ENCODE assay signal across 9 cellular contexts in the genomic region with DNA sequence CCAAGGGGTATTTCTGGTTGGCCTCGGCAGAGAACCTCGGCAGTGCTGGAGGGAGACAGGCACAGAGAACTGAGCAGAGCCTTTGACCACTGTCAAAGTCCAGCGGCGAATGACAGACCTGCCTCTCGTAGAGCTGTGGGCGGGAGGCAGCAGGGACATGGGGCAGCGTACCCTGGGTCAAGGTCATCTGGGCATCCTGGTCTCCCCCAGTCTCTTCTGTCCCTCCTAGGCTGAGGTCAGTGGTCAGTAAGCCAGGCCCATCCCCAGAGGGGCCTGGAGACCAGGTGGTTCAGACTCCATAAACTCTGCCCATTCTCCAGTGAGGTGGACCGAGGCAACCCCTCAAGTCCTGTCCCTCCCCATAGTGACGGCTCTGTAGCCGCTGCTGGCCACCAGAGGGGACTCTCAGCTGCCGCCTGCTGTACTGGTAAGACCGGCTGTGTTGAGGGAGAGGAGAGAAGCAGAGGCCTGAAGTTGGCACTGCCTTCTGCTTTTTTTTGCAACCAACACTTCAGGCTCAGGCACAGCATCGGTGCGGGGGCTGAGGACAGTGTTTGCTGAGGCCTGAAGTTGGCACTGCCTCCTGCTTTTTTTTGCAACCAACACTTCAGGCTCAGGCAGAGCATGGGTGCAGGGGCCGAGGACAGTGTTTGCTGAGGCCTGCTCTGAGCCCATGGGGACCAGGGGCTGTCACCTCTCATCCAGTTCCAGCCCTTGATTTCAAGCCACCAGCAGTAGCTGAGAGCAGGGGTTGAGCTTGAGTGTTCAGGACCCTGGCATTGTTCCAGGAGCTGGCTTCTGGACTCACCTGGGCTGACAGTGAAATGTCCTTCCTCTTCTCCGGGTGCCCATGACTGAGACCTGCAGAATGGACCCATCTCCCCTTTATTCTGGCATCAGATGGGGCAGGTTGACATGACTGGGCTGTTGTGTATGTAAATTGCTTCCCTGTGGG. TPM values are rescaled to one million over a fixed set of nuclear protein-coding genes. Genes with fewer than 3 reads are reported as not detected.
DNase-seq lines count a peak whose midpoint lies in the region; ATAC-seq and TF ChIP-seq lines count a peak whose summit lies in the region.
"Had no signal": no experiment of that assay in that cellular context is flagged by ENCODE, and none has a peak within 500 bp of the region (broad histone marks: within the 10 kb centered on the region; RNA-seq: fewer than 3 reads in every experiment).

A gene with protein sequence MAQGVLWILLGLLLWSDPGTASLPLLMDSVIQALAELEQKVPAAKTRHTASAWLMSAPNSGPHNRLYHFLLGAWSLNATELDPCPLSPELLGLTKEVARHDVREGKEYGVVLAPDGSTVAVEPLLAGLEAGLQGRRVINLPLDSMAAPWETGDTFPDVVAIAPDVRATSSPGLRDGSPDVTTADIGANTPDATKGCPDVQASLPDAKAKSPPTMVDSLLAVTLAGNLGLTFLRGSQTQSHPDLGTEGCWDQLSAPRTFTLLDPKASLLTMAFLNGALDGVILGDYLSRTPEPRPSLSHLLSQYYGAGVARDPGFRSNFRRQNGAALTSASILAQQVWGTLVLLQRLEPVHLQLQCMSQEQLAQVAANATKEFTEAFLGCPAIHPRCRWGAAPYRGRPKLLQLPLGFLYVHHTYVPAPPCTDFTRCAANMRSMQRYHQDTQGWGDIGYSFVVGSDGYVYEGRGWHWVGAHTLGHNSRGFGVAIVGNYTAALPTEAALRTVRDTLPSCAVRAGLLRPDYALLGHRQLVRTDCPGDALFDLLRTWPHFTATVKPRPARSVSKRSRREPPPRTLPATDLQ (minus strand): TSS at position 111 of the 955 bp plus-strand sequence. CDS start 130 bp downstream, outside the sequence.

- ATAC-seq in HCT116 (peak; percentile 49; the same call in 1 of the 2 replicates), HG02885 (IDR thresholded peaks at IDR 0.05; ENCODE audit: poor library complexity, unreplicated experiment) (no peak)

- H4K20me1 ChIP-seq in HCT116 (ENCODE audit: insufficient read depth): no peaks in the 10 kb centered on the region

- H3K27me3 ChIP-seq in HCT116 (ENCODE audit: insufficient read depth, low read length): no peaks in the 10 kb centered on the region
- H3K27me3 ChIP-seq: Peyer's patch had no signal

- CTCF ChIA-PET in HCT116 (lab: Charles Lee): interaction anchor here (1.4 kb wide), 1 partner anchor 76 kb away, joined by 5 read pairs; no protein-coding TSS in a partner anchor

- H3K9ac ChIP-seq in HCT116 (ENCODE audit: low read length): no peak within 1 kb of the TSS

- peak; percentile 52 for TF ChIP-seq RAD21 in HCT116 (IDR thresholded peaks at IDR 0.05; ENCODE audit: low read depth)

- H3K9me3 ChIP-seq in HCT116 (ENCODE audit: control insufficient read depth in 1 of 2, insufficient read depth in 1 of 2, low read depth in 1 of 2, low read length in 2 of 2): no peaks in the 10 kb centered on the region
- H3K9me3 ChIP-seq: Peyer's patch had no signal

- DNase-seq in CD1c-positive myeloid dendritic cell (ENCODE audit: extremely low spot score) (peak; percentile 39), HCT116 (ENCODE audit: low read depth, low spot score) (no peak), amygdala (lab: John Stamatoyannopoulos, UW) (peak in 36 of 56 donors; percentile 1 to 68 (median 30)), medulla oblongata (ENCODE audit: extremely low spot score) (peak; percentile 8), AG08396 (ENCODE audit: low spot score) (no peak), NCI-H526 treated with DMSO at 0.1 percent for 48 hours (lab: John Stamatoyannopoulos, UW) (no peak), NCI-H1105 (lab: John Stamatoyannopoulos, UW) (no peak)
- DNase-seq: Peyer's patch had no signal

- no peaks in the 10 kb centered on the region for H3K36me3 ChIP-seq in HCT116 (ENCODE audit: control insufficient read depth in 1 of 2, insufficient read depth in 2 of 2, low read length in 2 of 2)
- H3K36me3 ChIP-seq: Peyer's patch had no signal

- no peak within 1 kb of the TSS for H3K4me2 ChIP-seq in HCT116 (ENCODE audit: low read length)

- H3K9me2 ChIP-seq in HCT116 (ENCODE audit: insufficient read depth): no peaks in the 10 kb centered on the region

- no peak within 1 kb of the TSS for H3K4me3 ChIP-seq in HCT116 (replicated peaks in 1 of 2; ENCODE audit: low read depth in 1 of 2, low read length in 2 of 2)
- H3K4me3 ChIP-seq: Peyer's patch had no signal

- POLR2A ChIA-PET in HCT116 (lab: Charles Lee): interaction anchor here (0.9 kb wide), 1 partner anchor 76 kb away, joined by 3 read pairs; no protein-coding TSS in a partner anchor

- H3K79me2 ChIP-seq in HCT116 (ENCODE audit: insufficient read depth, low read length): no peaks in the 10 kb centered on the region

- TF ChIP-seq CTCF in HCT116 (IDR thresholded peaks at IDR 0.05 in 2 of 3, conservative IDR thresholded peaks at IDR 0.05 in 1 of 3; ENCODE audit: borderline replicate concordance in 1 of 3, insufficient read depth in 1 of 3, low read depth in 2 of 3, low read length in 2 of 3): peak; percentile 15 to 33 (median 31); a peak in 4 of 6 replicates

- no peaks in the 10 kb centered on the region for H3K4me1 ChIP-seq in HCT116 (ENCODE audit: control insufficient read depth in 1 of 2, insufficient read depth in 2 of 2, low read length in 2 of 2)
- H3K4me1 ChIP-seq: Peyer's patch had no signal

- RAD21 ChIA-PET in HCT116 (lab: Charles Lee; ENCODE audit: low non-redundant PET in 1 of 2, low total read pairs in 2 of 2, uncharacterized antibody in 2 of 2, unreplicated experiment in 2 of 2): interaction anchor here in 1 of 2 experiments (0.6 kb wide), 1 partner anchor 388 kb away, joined by 4 read pairs; no protein-coding TSS in a partner anchor

- intact Hi-C loops in HCT116 (cut with micrococcal nuclease): loop anchor here (1.0 kb wide), 1 partner anchor 77 kb away; no protein-coding TSS in a partner anchor

- no peak within 1 kb of the TSS for H3K27ac ChIP-seq in HCT116 (ENCODE audit: low read depth, low read length)
- H3K27ac ChIP-seq: Peyer's patch had no signal

- BruUV-seq in HCT116 (replicated peaks; lab: Mats Ljungman, UMichigan): no TSS peak

- no peak for TF ChIP-seq POLR2A in HCT116 (IDR thresholded peaks at IDR 0.05; ENCODE audit: borderline replicate concordance, extremely low read depth, insufficient read depth, insufficient read length)

- H2AFZ ChIP-seq in HCT116 (ENCODE audit: low read depth, low read length, poor library complexity, severe bottlenecking): no peak within 1 kb of the TSS

TF ChIP-seq in HCT116, 20 proteins besides CTCF, POLR2A, EP300 and RAD21:
- TF ChIP-seq CBX3 (IDR thresholded peaks at IDR 0.05; ENCODE audit: low read depth) (no peak), ZFX (IDR thresholded peaks at IDR 0.05) (no peak), FOSL1 (IDR thresholded peaks at IDR 0.05; ENCODE audit: low read depth) (no peak), ZNF274 (IDR thresholded peaks at IDR 0.05; ENCODE audit: low read depth, low read length) (no peak), EZH2 (IDR thresholded peaks at IDR 0.05) (no peak), POLR2AphosphoS5 (IDR thresholded peaks at IDR 0.05; ENCODE audit: low read depth, low read length) (no peak), EGR1 (IDR thresholded peaks at IDR 0.05; ENCODE audit: low read depth) (no peak), JUND (IDR thresholded peaks at IDR 0.05) (no peak), ELF1 (IDR thresholded peaks at IDR 0.05; ENCODE audit: borderline replicate concordance, low read depth) (no peak)
- TF ChIP-seq, protein P1, sequence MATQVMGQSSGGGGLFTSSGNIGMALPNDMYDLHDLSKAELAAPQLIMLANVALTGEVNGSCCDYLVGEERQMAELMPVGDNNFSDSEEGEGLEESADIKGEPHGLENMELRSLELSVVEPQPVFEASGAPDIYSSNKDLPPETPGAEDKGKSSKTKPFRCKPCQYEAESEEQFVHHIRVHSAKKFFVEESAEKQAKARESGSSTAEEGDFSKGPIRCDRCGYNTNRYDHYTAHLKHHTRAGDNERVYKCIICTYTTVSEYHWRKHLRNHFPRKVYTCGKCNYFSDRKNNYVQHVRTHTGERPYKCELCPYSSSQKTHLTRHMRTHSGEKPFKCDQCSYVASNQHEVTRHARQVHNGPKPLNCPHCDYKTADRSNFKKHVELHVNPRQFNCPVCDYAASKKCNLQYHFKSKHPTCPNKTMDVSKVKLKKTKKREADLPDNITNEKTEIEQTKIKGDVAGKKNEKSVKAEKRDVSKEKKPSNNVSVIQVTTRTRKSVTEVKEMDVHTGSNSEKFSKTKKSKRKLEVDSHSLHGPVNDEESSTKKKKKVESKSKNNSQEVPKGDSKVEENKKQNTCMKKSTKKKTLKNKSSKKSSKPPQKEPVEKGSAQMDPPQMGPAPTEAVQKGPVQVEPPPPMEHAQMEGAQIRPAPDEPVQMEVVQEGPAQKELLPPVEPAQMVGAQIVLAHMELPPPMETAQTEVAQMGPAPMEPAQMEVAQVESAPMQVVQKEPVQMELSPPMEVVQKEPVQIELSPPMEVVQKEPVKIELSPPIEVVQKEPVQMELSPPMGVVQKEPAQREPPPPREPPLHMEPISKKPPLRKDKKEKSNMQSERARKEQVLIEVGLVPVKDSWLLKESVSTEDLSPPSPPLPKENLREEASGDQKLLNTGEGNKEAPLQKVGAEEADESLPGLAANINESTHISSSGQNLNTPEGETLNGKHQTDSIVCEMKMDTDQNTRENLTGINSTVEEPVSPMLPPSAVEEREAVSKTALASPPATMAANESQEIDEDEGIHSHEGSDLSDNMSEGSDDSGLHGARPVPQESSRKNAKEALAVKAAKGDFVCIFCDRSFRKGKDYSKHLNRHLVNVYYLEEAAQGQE (IDR thresholded peaks at IDR 0.05; ENCODE audit: low read depth): no peak
- TF ChIP-seq, protein P2, sequence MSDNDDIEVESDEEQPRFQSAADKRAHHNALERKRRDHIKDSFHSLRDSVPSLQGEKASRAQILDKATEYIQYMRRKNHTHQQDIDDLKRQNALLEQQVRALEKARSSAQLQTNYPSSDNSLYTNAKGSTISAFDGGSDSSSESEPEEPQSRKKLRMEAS (IDR thresholded peaks at IDR 0.05): no peak

RNA-seq across cellular contexts. Expression of the gene that starts here (rescaled TPM):
- not detected for total RNA-seq in HCT116 (2021; ENCODE audit: unreplicated experiment)
- not detected in 2 replicates for polyA plus RNA-seq in HCT116 (2012)
- total RNA-seq: Peyer's patch had no signal

Comparison
In these comparisons a context has a peak if more than half of its experiments do, and no peak if none do; other contexts are left out.
1. Peak in ATAC-seq in HCT116; RNA of the gene not detected or under 1 TPM.
2. DNase-seq: peak in CD1c-positive myeloid dendritic cell (single experiment), amygdala (36 of 56) and medulla oblongata (single experiment); none in HCT116 (single experiment), AG08396 (single experiment), NCI-H526 treated with DMSO at 0.1 percent for 48 hours (single experiment) and NCI-H1105 (single experiment).